Comparison of ENCODE assay signal across 9 cellular contexts in the genomic region with DNA sequence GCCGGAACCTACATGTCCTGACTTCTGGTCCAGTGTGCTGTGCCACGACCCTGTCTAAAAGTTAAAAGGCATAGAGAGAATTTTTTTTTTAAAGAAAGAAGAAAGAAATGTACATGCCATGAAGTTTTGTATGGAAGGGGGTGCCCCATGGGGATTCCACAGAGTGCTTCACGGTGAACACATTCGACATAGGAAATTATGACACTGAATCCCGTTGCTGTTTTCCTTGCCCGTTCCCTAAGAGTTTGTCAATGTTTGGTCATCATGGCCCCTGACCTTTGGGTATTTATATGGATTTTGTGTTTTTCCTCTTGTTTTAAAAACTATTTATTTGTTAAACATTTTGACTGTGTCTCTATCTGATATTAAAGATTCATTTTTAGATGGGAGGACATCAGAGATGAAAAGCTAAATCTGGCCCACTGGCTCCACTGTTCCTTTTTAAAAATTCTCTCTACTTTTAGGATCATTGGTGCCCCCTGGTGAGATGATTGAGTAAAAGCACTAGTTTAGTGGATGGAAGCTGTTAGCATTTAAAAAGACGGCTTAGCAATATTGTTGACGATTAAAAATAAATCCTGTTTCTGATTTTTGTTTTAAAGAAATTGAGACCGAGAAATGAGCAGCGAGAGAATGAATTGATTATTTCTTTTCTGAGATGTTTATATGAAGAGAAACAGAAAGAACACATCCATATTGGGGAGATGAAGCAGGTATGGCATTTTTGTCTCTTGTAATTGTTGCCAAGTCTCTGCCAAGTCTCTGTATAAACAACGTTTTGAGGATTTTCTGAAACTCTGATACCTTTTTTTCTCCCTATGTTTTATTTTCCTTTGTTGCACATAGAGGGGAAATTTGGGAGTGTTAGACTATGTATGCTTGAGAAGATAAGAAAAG.
A peak's percentile ranks its signal among the peaks of the same experiment; 100 is the strongest.
DNase-seq lines count a peak whose midpoint lies in the region; ATAC-seq, FAIRE-seq and TF ChIP-seq lines count a peak whose summit lies in the region.
"Had no signal": no experiment of that assay in that cellular context is flagged by ENCODE, and none has a peak within 500 bp of the region (broad histone marks: within the 10 kb centered on the region; RNA-seq: fewer than 3 reads in every experiment).

No MANE protein-coding gene starts in this region.

- no peaks in the 10 kb centered on the region for H3K27me3 ChIP-seq in OCI-LY1 (ENCODE audit: insufficient read depth, low read length)
- no peaks in the 10 kb centered on the region for H3K27me3 ChIP-seq in HepG2 (ENCODE audit: control insufficient read depth in 1 of 2, insufficient read depth in 2 of 2, low read length in 2 of 2)
- no peaks in the 10 kb centered on the region for H3K27me3 ChIP-seq in upper lobe of right lung

- peaks cover 3% of the 10 kb centered on the region for H3K4me1 Mint-ChIP-seq in activated CD8-positive, alpha-beta memory T cell treated with anti-CD3 and anti-CD28 coated beads, Interleukin-2, amount 10 ng/mL, durations not matched to agents 7 days and 5 days

- FAIRE-seq in HepG2 (lab: Jason Lieb, UNC), result peak; percentile 42

- H3K36me3 ChIP-seq in OCI-LY1 (ENCODE audit: insufficient read depth, low read length), result peaks cover 95% of the 10 kb centered on the region
- H3K36me3 ChIP-seq in HepG2 (replicated peaks in 1 of 2; ENCODE audit: control insufficient read depth in 1 of 2, insufficient read depth in 2 of 2, low read length in 2 of 2), result 0 out of 5 replicates have a peak, but pooled peaks cover 0 to 4% of the 10 kb centered on the region in 2 experiments
- peaks cover 24% of the 10 kb centered on the region for H3K36me3 ChIP-seq in upper lobe of right lung

- no peaks in the 10 kb centered on the region for H3K9me3 Mint-ChIP-seq in activated CD8-positive, alpha-beta memory T cell treated with anti-CD3 and anti-CD28 coated beads, Interleukin-2, amount 10 ng/mL, durations not matched to agents 7 days and 5 days (ENCODE audit: low read depth)

- H3K36me3 Mint-ChIP-seq in activated CD8-positive, alpha-beta memory T cell treated with anti-CD3 and anti-CD28 coated beads, Interleukin-2, amount 10 ng/mL, durations not matched to agents 7 days and 5 days, result peaks cover 8% of the 10 kb centered on the region

- TF ChIP-seq EP300 in HepG2 (IDR thresholded peaks at IDR 0.05; ENCODE audit: low read depth in 2 of 2, low read length in 2 of 2) (no peak), HepG2 (CRISPR knock-in tag; IDR thresholded peaks at IDR 0.05; ENCODE audit: borderline replicate concordance) (no peak)

- peak; percentile 21 for DNase-seq in activated CD8-positive, alpha-beta memory T cell treated with anti-CD3 and anti-CD28 coated beads, Interleukin-2, amount 50 U/mL, for 4 hours
- no peak for DNase-seq in activated CD8-positive, alpha-beta memory T cell treated with anti-CD3 and anti-CD28 coated beads, Interleukin-2, amount 10 ng/mL, durations not matched to agents 7 days and 5 days
- DNase-seq in HuH-7 (ENCODE audit: low spot score) (peak; percentile 53), HepG2 (ENCODE audit: low spot score) (peak; percentile 66), upper lobe of right lung (no peak), T1000 (lab: John Stamatoyannopoulos, UW) (no peak)
- peak; percentile 44 for DNase-seq in central memory CD4-positive, alpha-beta T cell

- 67% methylated on average over 11 of the region's 11 CpGs for WGBS in HepG2 (ENCODE audit: low lambda C conversion rate)

- TF ChIP-seq RAD21 in HepG2 (CRISPR knock-in tag; IDR thresholded peaks at IDR 0.05), result peak; percentile 54; the same call in 1 of the 2 replicates

- no peak overlapping the region for H3K4me3 ChIP-seq in OCI-LY1 (ENCODE audit: low read depth, low read length, poor library complexity, severe bottlenecking)
- H3K4me3 ChIP-seq in HepG2 (replicated peaks in 1 of 3; ENCODE audit: insufficient read depth in 1 of 3, low read depth in 2 of 3, low read length in 3 of 3), result no peak overlapping the region
- H3K4me3 ChIP-seq in upper lobe of right lung, result no peak overlapping the region

- CTCF ChIA-PET in activated CD8-positive, alpha-beta memory T cell treated with anti-CD3 and anti-CD28 coated beads, Interleukin-2, amount 10 ng/mL, durations not matched to agents 7 days and 5 days (lab: Charles Lee), result interaction anchor here (0.8 to 3.1 kb wide), 14 partner anchors 9 to 582 kb away, joined by 3 to 21 read pairs (median 6); a partner anchor contains a TSS
- CTCF ChIA-PET in HepG2 (lab: Yijun Ruan, JAX; ENCODE audit: low intra/inter-chr PET ratio, low total read pairs), result interaction anchor here (1.3 to 4.9 kb wide), 2 partner anchors 232 to 432 kb away, joined by 4 to 24 read pairs; no protein-coding TSS in a partner anchor

- no TSS peak for BruUV-seq in HepG2 (replicated peaks; lab: Mats Ljungman, UMichigan)

- no peaks in the 10 kb centered on the region for H3K27me3 Mint-ChIP-seq in activated CD8-positive, alpha-beta memory T cell treated with anti-CD3 and anti-CD28 coated beads, Interleukin-2, amount 10 ng/mL, durations not matched to agents 7 days and 5 days

- H3K79me2 ChIP-seq in OCI-LY1 (ENCODE audit: insufficient read depth, low read length) (peaks cover 6% of the 10 kb centered on the region; the same call in 1 of the 2 replicates), HepG2 (ENCODE audit: insufficient read depth, low read length) (no peaks in the 10 kb centered on the region)

- no peaks in the 10 kb centered on the region for H3K9me3 ChIP-seq in OCI-LY1 (ENCODE audit: low read length)
- no peaks in the 10 kb centered on the region for H3K9me3 ChIP-seq in HepG2 (ENCODE audit: low read length)
- H3K9me3 ChIP-seq in upper lobe of right lung, result no peaks in the 10 kb centered on the region

- TF ChIP-seq CTCF in OCI-LY1 (IDR thresholded peaks at IDR 0.05; ENCODE audit: low read length), result peak; percentile 78
- TF ChIP-seq CTCF in HepG2 (CRISPR knock-in tag; IDR thresholded peaks at IDR 0.05), result peak; percentile 59
- peak; percentile 76 for TF ChIP-seq CTCF in upper lobe of right lung (IDR thresholded peaks at IDR 0.05)

- in situ Hi-C loops in HepG2 (cut with HindIII; ENCODE audit: extremely low pct_ligation_motif_present, low pct_unique_long_range_greater_than_20kb), result loop anchor here (5.0 kb wide), 1 partner anchor 233 kb away; no protein-coding TSS in a partner anchor

- intact Hi-C loops in HepG2 (cut with micrococcal nuclease; ENCODE audit: unreplicated experiment) (loop anchor here (1.0 to 5.0 kb wide), 4 partner anchors 210 to 583 kb away; a partner anchor contains a TSS), upper lobe of right lung (cut with DNase I) (loop anchor here (5.0 to 10.0 kb wide), 2 partner anchors 233 to 430 kb away; no protein-coding TSS in a partner anchor)

- H3K4me2 ChIP-seq in OCI-LY1 (ENCODE audit: low read length) (no peak overlapping the region), HepG2 (ENCODE audit: low read depth, low read length) (no peak overlapping the region)

- no peak for TF ChIP-seq POLR2A in HepG2 (IDR thresholded peaks at IDR 0.05; ENCODE audit: insufficient read depth in 1 of 2, low read depth in 2 of 2, low read length in 2 of 2)

- POLR2A ChIA-PET in HepG2 (lab: Yijun Ruan, JAX), result no interaction called here

- H2AFZ ChIP-seq in OCI-LY1 (ENCODE audit: low read length) (no peak overlapping the region), HepG2 (ENCODE audit: low read length) (no peak overlapping the region)

- H3K9me2 ChIP-seq in OCI-LY1 (ENCODE audit: low read depth, low read length), result no peaks in the 10 kb centered on the region

- H3K27ac ChIP-seq in OCI-LY1 (ENCODE audit: low read depth, low read length, poor library complexity, severe bottlenecking) (peak overlapping the region; percentile 37), HepG2 (ENCODE audit: extremely low read length, insufficient read depth, low read length) (no peak overlapping the region), upper lobe of right lung (no peak overlapping the region)
- H3K27ac ChIP-seq: epithelial cell of prostate had no signal

- H3K9ac ChIP-seq in OCI-LY1 (ENCODE audit: low read length) (no peak overlapping the region), HepG2 (ENCODE audit: insufficient read depth, low read depth, low read length) (no peak overlapping the region)

- H4K20me1 ChIP-seq in OCI-LY1 (ENCODE audit: insufficient read depth, low read length) (no peaks in the 10 kb centered on the region), HepG2 (ENCODE audit: insufficient read depth, low read length) (no peaks in the 10 kb centered on the region)

- H3K4me1 ChIP-seq in OCI-LY1 (ENCODE audit: insufficient read depth, low read length, severe bottlenecking), result peaks cover 8% of the 10 kb centered on the region
- H3K4me1 ChIP-seq in HepG2 (ENCODE audit: insufficient read depth, low read length), result peaks cover 21% of the 10 kb centered on the region
- H3K4me1 ChIP-seq in upper lobe of right lung, result no peaks in the 10 kb centered on the region

- no peak overlapping the region for H3K27ac Mint-ChIP-seq in activated CD8-positive, alpha-beta memory T cell treated with anti-CD3 and anti-CD28 coated beads, Interleukin-2, amount 10 ng/mL, durations not matched to agents 7 days and 5 days

- H3K4me3 Mint-ChIP-seq in activated CD8-positive, alpha-beta memory T cell treated with anti-CD3 and anti-CD28 coated beads, Interleukin-2, amount 10 ng/mL, durations not matched to agents 7 days and 5 days, result no peak overlapping the region

- H3F3A ChIP-seq in OCI-LY1 (ENCODE audit: insufficient read depth, low read length), result no peaks in the 10 kb centered on the region

- ATAC-seq in activated CD8-positive, alpha-beta memory T cell treated with anti-CD3 and anti-CD28 coated beads, Interleukin-2, amount 10 ng/mL, durations not matched to agents 7 days and 5 days, result no peak
- no peak for ATAC-seq in HepG2
- ATAC-seq in upper lobe of right lung, result peak; percentile 72

TF ChIP-seq in HepG2, 621 proteins besides CTCF, POLR2A, EP300 and RAD21 (continues in another document):
- TF ChIP-seq, protein P1, sequence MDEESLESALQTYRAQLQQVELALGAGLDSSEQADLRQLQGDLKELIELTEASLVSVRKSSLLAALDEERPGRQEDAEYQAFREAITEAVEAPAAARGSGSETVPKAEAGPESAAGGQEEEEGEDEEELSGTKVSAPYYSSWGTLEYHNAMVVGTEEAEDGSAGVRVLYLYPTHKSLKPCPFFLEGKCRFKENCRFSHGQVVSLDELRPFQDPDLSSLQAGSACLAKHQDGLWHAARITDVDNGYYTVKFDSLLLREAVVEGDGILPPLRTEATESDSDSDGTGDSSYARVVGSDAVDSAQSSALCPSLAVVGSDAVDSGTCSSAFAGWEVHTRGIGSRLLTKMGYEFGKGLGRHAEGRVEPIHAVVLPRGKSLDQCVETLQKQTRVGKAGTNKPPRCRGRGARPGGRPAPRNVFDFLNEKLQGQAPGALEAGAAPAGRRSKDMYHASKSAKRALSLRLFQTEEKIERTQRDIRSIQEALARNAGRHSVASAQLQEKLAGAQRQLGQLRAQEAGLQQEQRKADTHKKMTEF (CRISPR knock-in tag; IDR thresholded peaks at IDR 0.05), result 0 out of 2 replicates have a peak, but pooled peaks have one; percentile 27

Comparison
In these comparisons a context has a peak if more than half of its experiments do, and no peak if none do; other contexts are left out.
1. DNase-seq: peak in activated CD8-positive, alpha-beta memory T cell treated with anti-CD3 and anti-CD28 coated beads, Interleukin-2, amount 50 U/mL, for 4 hours (single experiment), HuH-7 (single experiment), central memory CD4-positive, alpha-beta T cell (single experiment) and HepG2 (single experiment); none in activated CD8-positive, alpha-beta memory T cell treated with anti-CD3 and anti-CD28 coated beads, Interleukin-2, amount 10 ng/mL, durations not matched to agents 7 days and 5 days (single experiment), upper lobe of right lung (single experiment) and T1000 (single experiment).
2. Peak in every context shown above with its lines, with median percentiles within 50 percentile points of each other: CTCF ChIP-seq.